8 cellular contexts compared by ENCODE assay signal in the genomic region with DNA sequence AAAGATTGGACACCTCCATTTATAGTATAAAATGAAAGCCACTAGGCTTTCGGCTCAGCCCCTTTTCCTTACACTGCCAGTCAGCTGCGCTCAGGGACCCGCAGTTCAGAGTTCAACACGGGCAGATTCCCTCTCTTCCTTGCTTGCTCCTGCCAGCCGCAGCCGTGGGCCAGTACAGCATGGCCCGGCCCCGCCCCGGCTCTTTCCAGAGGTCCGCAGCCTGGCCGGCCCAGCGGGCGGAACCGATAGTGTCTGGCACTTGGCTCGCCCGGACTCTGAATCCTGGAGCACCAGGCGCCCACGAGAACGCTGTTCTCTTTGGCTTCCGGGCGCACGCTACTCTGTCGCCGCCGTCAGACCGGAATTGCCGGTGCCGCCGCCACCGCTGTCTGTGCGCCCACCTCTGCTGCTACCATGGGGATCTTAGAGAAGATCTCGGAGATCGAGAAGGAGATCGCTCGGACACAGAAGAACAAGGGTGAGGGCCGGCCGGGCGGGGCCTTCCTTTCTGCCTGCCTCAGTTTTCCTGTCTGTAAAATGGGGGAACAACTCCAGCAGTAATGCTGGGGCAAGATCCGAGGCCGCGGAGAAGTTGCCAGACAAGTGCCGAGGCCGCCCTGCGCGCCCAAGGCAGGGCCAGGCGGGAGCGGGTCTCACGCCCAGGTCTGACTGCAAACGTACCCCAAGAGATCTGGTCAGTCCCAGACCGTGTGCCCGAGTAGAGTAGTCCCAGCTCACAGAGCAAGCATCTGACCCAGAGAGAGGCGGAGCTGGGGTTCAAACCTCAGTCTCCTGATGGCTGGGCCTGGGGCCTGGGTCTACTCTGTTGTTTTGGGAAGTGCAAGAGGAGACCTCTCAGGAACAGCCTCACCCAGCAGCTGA. TPM values are rescaled to one million over a fixed set of nuclear protein-coding genes. Genes with fewer than 3 reads are reported as not detected.
A peak's percentile ranks its signal among the peaks of the same experiment; 100 is the strongest.
DNase-seq lines count a peak whose midpoint lies in the region; ATAC-seq, FAIRE-seq and TF ChIP-seq lines count a peak whose summit lies in the region.

A gene with protein sequence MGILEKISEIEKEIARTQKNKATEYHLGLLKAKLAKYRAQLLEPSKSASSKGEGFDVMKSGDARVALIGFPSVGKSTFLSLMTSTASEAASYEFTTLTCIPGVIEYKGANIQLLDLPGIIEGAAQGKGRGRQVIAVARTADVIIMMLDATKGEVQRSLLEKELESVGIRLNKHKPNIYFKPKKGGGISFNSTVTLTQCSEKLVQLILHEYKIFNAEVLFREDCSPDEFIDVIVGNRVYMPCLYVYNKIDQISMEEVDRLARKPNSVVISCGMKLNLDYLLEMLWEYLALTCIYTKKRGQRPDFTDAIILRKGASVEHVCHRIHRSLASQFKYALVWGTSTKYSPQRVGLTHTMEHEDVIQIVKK (plus strand): TSS at position 339 of the 882 bp plus-strand sequence. CDS start 76 bp downstream, at position 415.

- peak; percentile 61 for FAIRE-seq in A204.1 (lab: Jason Lieb, UNC)

- peak; percentile 69 for ATAC-seq in GM18858 (IDR thresholded peaks at IDR 0.05; ENCODE audit: unreplicated experiment)
- ATAC-seq in HG03095 (IDR thresholded peaks at IDR 0.05; ENCODE audit: unreplicated experiment) = peak; percentile 78

- intact Hi-C loops in breast epithelium (cut with DNase I; ENCODE audit: low total_unique reads) = no loop called here

- H3K4me1 ChIP-seq in breast epithelium = no peaks in the 10 kb centered on the region
- no peaks in the 10 kb centered on the region for H3K4me1 ChIP-seq in iPS-20b (ENCODE audit: insufficient read depth, low read length)

- TF ChIP-seq CTCF in WERI-Rb-1 (IDR thresholded peaks at IDR 0.05; ENCODE audit: low read depth, low read length) (no peak), breast epithelium (IDR thresholded peaks at IDR 0.05) (no peak)

- peak; percentile 25 for TF ChIP-seq POLR2A in breast epithelium (IDR thresholded peaks at IDR 0.05)

- H3K36me3 ChIP-seq in WERI-Rb-1 = no peaks in the 10 kb centered on the region; the same call in 1 of the 2 replicates
- no peaks in the 10 kb centered on the region for H3K36me3 ChIP-seq in breast epithelium
- H3K36me3 ChIP-seq in iPS-20b (ENCODE audit: insufficient read depth, low read depth, low read length) = peaks cover 8% of the 10 kb centered on the region

- DNase-seq in NCI-H2196 (lab: John Stamatoyannopoulos, UW; ENCODE audit: unreplicated experiment) (peak; percentile 74), WERI-Rb-1 (peak; percentile 81), breast epithelium (ENCODE audit: low spot score in 2 of 2) (peak; percentile 85 to 92)

- H3K4me3 ChIP-seq in WERI-Rb-1 (ENCODE audit: low read depth, low read length) (peak within 1 kb of the TSS; percentile 57), breast epithelium (peak within 1 kb of the TSS; percentile 74 to 77 (median 74)), iPS-20b (ENCODE audit: low read length) (peak within 1 kb of the TSS; percentile 88), skin epidermis (peak within 1 kb of the TSS; percentile 51 to 93 (median 72))

- H3K27me3 ChIP-seq in WERI-Rb-1 (ENCODE audit: insufficient read depth, low read depth, severe bottlenecking) (no peaks in the 10 kb centered on the region), breast epithelium (no peaks in the 10 kb centered on the region), iPS-20b (ENCODE audit: insufficient read depth, low read length) (no peaks in the 10 kb centered on the region)

- H3K27ac ChIP-seq in WERI-Rb-1 (peak within 1 kb of the TSS; percentile 61), breast epithelium (peak within 1 kb of the TSS; percentile 77 to 85), iPS-20b (ENCODE audit: low read length) (no peak within 1 kb of the TSS), skin epidermis (peak within 1 kb of the TSS in 20 of 21 experiments; percentile 45 to 94 (median 86))

- peak within 1 kb of the TSS; percentile 88 for H3K9ac ChIP-seq in iPS-20b (ENCODE audit: low read depth, low read length)

- no peaks in the 10 kb centered on the region for H3K9me3 ChIP-seq in WERI-Rb-1 (ENCODE audit: severe bottlenecking)
- no peaks in the 10 kb centered on the region for H3K9me3 ChIP-seq in breast epithelium
- H3K9me3 ChIP-seq in iPS-20b (ENCODE audit: insufficient read depth, low read depth, low read length) = no peaks in the 10 kb centered on the region

RNA-seq across cellular contexts. Expression of the gene that starts here (rescaled TPM):
- 10 to 100 TPM; 36.4 to 42.0 (median 40.3) TPM for total RNA-seq in breast epithelium
